9 cellular contexts compared by ENCODE assay signal in genomic region chr5:95619518-95620029, GRCh38. TPM values are rescaled to one million over a fixed set of nuclear protein-coding genes. Genes with fewer than 3 reads are reported as not detected.
DNase-seq lines count a peak whose midpoint lies in the region; ATAC-seq and TF ChIP-seq lines count a peak whose summit lies in the region.
"Had no signal": no experiment of that assay in that cellular context is flagged by ENCODE, and none has a peak within 500 bp of the region (broad histone marks: within the 10 kb centered on the region; RNA-seq: fewer than 3 reads in every experiment).

No MANE protein-coding gene starts in this region.

- peaks cover 46% of the 10 kb centered on the region for H3K4me1 Mint-ChIP-seq in CD8-positive, alpha-beta T cell (ENCODE audit: low read depth)

- no peaks in the 10 kb centered on the region for H3K27me3 ChIP-seq in CD8-positive, alpha-beta T cell (ENCODE audit: insufficient read depth, low read length)
- peaks cover 0 to 32% (median 3%) of the 10 kb centered on the region in 4 donors for H3K27me3 ChIP-seq in esophagus muscularis mucosa
- H3K27me3 ChIP-seq in osteoblast (ENCODE audit: insufficient read depth, low read length) = no peaks in the 10 kb centered on the region

- no peaks in the 10 kb centered on the region for H3K27me3 Mint-ChIP-seq in CD8-positive, alpha-beta T cell (ENCODE audit: low read depth)

- peak overlapping the region; percentile 89 for H3K4me3 Mint-ChIP-seq in CD8-positive, alpha-beta T cell

- H3K9me3 ChIP-seq in CD8-positive, alpha-beta T cell (ENCODE audit: low read length) = no peaks in the 10 kb centered on the region
- H3K9me3 ChIP-seq in esophagus muscularis mucosa = no peaks in the 10 kb centered on the region
- H3K9me3 ChIP-seq in osteoblast (ENCODE audit: low read depth, low read length) = no peaks in the 10 kb centered on the region

- TF ChIP-seq POLR2A in NB4 (IDR thresholded peaks at IDR 0.05; ENCODE audit: extremely low read depth, insufficient read length) (no peak), esophagus muscularis mucosa (IDR thresholded peaks at IDR 0.05; ENCODE audit: low read depth) (no peak)

- no peak for TF ChIP-seq CTCF in CD8-positive, alpha-beta T cell (IDR thresholded peaks at IDR 0.05)
- TF ChIP-seq CTCF in NB4 (IDR thresholded peaks at IDR 0.05; ENCODE audit: low read depth, low read length) (no peak), esophagus muscularis mucosa (IDR thresholded peaks at IDR 0.05) (no peak), osteoblast (IDR thresholded peaks at IDR 0.05; ENCODE audit: extremely low read depth, low read depth, low read length) (no peak)

- peaks cover 4% of the 10 kb centered on the region for H3K36me3 Mint-ChIP-seq in CD8-positive, alpha-beta T cell

- no peaks in the 10 kb centered on the region for H3K9me3 Mint-ChIP-seq in CD8-positive, alpha-beta T cell

- no peaks in the 10 kb centered on the region for H3K79me2 ChIP-seq in osteoblast (ENCODE audit: insufficient read depth, low read length)

- H2AFZ ChIP-seq in osteoblast (ENCODE audit: low read length) = peak overlapping the region; percentile 86

- intact Hi-C loops in CD8-positive, alpha-beta T cell (cut with DNase I, micrococcal nuclease) = loop anchor here (1.0 to 10.0 kb wide), 5 partner anchors 25 to 1565 kb away; partner anchors contain the start of genes ARSK (in 2 of the 2), RFESD (in 1 of the 2), RIOK2 (in 1 of the 2) and SKIC3 (in 1 of the 2)
- intact Hi-C loops in esophagus muscularis mucosa (cut with DNase I) = no loop called here

- peak overlapping the region; percentile 94 for H3K4me2 ChIP-seq in osteoblast (ENCODE audit: insufficient read depth, low read length)

- ATAC-seq in CD8-positive, alpha-beta T cell = no peak

- no peaks in the 10 kb centered on the region for H3K36me3 ChIP-seq in CD8-positive, alpha-beta T cell (ENCODE audit: insufficient read depth, low read length)
- no peaks in the 10 kb centered on the region for H3K36me3 ChIP-seq in esophagus muscularis mucosa
- H3K36me3 ChIP-seq in osteoblast (ENCODE audit: insufficient read depth, low read length) = no peaks in the 10 kb centered on the region

- no peak overlapping the region for H3K27ac ChIP-seq in CD8-positive, alpha-beta T cell (ENCODE audit: low read depth, low read length)
- peak overlapping the region in 1 of 4 donors; percentile 39 for H3K27ac ChIP-seq in esophagus muscularis mucosa (replicated peaks in 1 of 4)
- peak overlapping the region; percentile 30 for H3K27ac ChIP-seq in osteoblast (ENCODE audit: low read depth, low read length)

- peak overlapping the region; percentile 72 for H3K27ac Mint-ChIP-seq in CD8-positive, alpha-beta T cell

- WGBS in esophagus muscularis mucosa = 27% methylated on average over 19 of the region's 19 CpGs

- CTCF ChIA-PET in CD8-positive, alpha-beta T cell (lab: Charles Lee) = no interaction called here

- peaks cover 39% of the 10 kb centered on the region for H3K4me1 ChIP-seq in CD8-positive, alpha-beta T cell (ENCODE audit: insufficient read depth, low read length)
- H3K4me1 ChIP-seq in esophagus muscularis mucosa = peaks cover 18 to 28% (median 25%) of the 10 kb centered on the region in 4 donors
- H3K4me1 ChIP-seq in osteoblast (ENCODE audit: insufficient read depth, low read length) = peaks cover 26% of the 10 kb centered on the region

- H3K4me3 ChIP-seq in CD8-positive, alpha-beta T cell (ENCODE audit: low read depth, low read length) = peak overlapping the region; percentile 74
- H3K4me3 ChIP-seq in NB4 (ENCODE audit: low read depth, low read length) (peak overlapping the region; percentile 64), esophagus muscularis mucosa (peak overlapping the region; percentile 61 to 68 (median 61)), osteoblast (ENCODE audit: insufficient read depth, low read length) (peak overlapping the region; percentile 74)

- no peaks in the 10 kb centered on the region for H4K20me1 ChIP-seq in osteoblast (ENCODE audit: insufficient read depth, low read length)

- DNase-seq in CD8-positive, alpha-beta T cell = no peak
- DNase-seq in NB4 (ENCODE audit: low read depth) (peak; percentile 31), esophagus muscularis mucosa (ENCODE audit: extremely low spot score) (no peak), osteoblast (ENCODE audit: insufficient read length, low spot score, missing footprints) (peak; percentile 68), hepatic stellate cell (ENCODE audit: low spot score) (no peak), retina (no peak), HCEC 1CT (no peak), EL (no peak)

- TF ChIP-seq EP300 in esophagus muscularis mucosa (IDR thresholded peaks at IDR 0.05) = no peak

- POLR2A ChIA-PET in CD8-positive, alpha-beta T cell (lab: Charles Lee) = no interaction called here

RNA-seq across cellular contexts. Expression of gene GPR150, which starts 0.3 kb away (rescaled TPM):
- total RNA-seq in CD8-positive, alpha-beta T cell = under 1 TPM in 1 of 2 experiments, not detected in 1; 0.35 TPM
- total RNA-seq in esophagus muscularis mucosa (1 to 10 TPM in 1 of 4 donors, under 1 TPM in 2, not detected in 1; 0.42 to 1.1 (median 0.92) TPM), osteoblast (0.29 and 0.36 TPM in 2 replicates)
- total RNA-seq: esophagus mucosa had no signal

RNA-seq across cellular contexts. Expression of gene RFESD, which starts 27.0 kb away (rescaled TPM):
- total RNA-seq in CD8-positive, alpha-beta T cell = 1 to 10 TPM in 1 of 2 experiments, under 1 TPM in 1; 1.00 to 1.7 TPM
- total RNA-seq in esophagus muscularis mucosa = 1 to 10 TPM in 1 of 4 donors, under 1 TPM in 3; 0.63 to 1.7 (median 0.84) TPM
- total RNA-seq in osteoblast = 2.7 and 4.3 TPM in 2 replicates

Comparison
In these comparisons a context has a peak if more than half of its experiments do, and no peak if none do; other contexts are left out.
1. DNase-seq: peak in NB4 (single experiment) and osteoblast (single experiment); none in CD8-positive, alpha-beta T cell (0 of 7), esophagus muscularis mucosa (single experiment), hepatic stellate cell (single experiment), retina (single experiment), HCEC 1CT (single experiment) and EL (single experiment).
2. Peak in every context shown above with its lines, with median percentiles within 50 percentile points of each other: H3K4me3 ChIP-seq.